In genomic region chr3:48949376-48949717, GRCh38 we compare ENCODE assay signal across 13 cellular contexts. TPM values are rescaled to one million over a fixed set of nuclear protein-coding genes. Genes with fewer than 3 reads are reported as not detected.
A peak's percentile ranks its signal among the peaks of the same experiment; 100 is the strongest.
DNase-seq lines count a peak whose midpoint lies in the region; ATAC-seq, FAIRE-seq and TF ChIP-seq lines count a peak whose summit lies in the region.
"Had no signal": no experiment of that assay in that cellular context is flagged by ENCODE, and none has a peak within 500 bp of the region (broad histone marks: within the 10 kb centered on the region; RNA-seq: fewer than 3 reads in every experiment).

No MANE protein-coding gene starts in this region.

- no peak overlapping the region for H3K4me3 Mint-ChIP-seq in activated CD8-positive, alpha-beta T cell treated with anti-CD3 and anti-CD28 coated beads for 36 hours
- H3K4me3 Mint-ChIP-seq: activated naive CD8-positive, alpha-beta T cell had no signal

- FAIRE-seq in HTR-8/SVneo (lab: Jason Lieb, UNC), result peak; percentile 28
- FAIRE-seq in kidney (lab: Jason Lieb, UNC), result no peak

- intact Hi-C loops in body of pancreas (cut with DNase I) (no loop called here), kidney (cut with DNase I) (no loop called here)
- intact Hi-C loops in activated CD8-positive, alpha-beta T cell treated with anti-CD3 and anti-CD28 coated beads for 36 hours (cut with micrococcal nuclease), result no loop called here

- peaks cover 7% of the 10 kb centered on the region for H3K4me1 ChIP-seq in body of pancreas
- no peaks in the 10 kb centered on the region for H3K4me1 ChIP-seq in kidney (ENCODE audit: control insufficient read depth in 1 of 2, insufficient read depth in 1 of 2, low read depth in 1 of 2, low read length in 2 of 2)

- H3K27me3 Mint-ChIP-seq in activated CD8-positive, alpha-beta T cell treated with anti-CD3 and anti-CD28 coated beads for 36 hours, result no peaks in the 10 kb centered on the region
- H3K27me3 Mint-ChIP-seq: activated naive CD8-positive, alpha-beta T cell had no signal

- peak; percentile 12 for ATAC-seq in body of pancreas
- no peak for ATAC-seq in activated CD8-positive, alpha-beta T cell treated with anti-CD3 and anti-CD28 coated beads for 36 hours

- DNase-seq in HTR-8/SVneo (ENCODE audit: insufficient read length, low spot score) (no peak), body of pancreas (no peak), kidney (no peak), superior temporal gyrus (ENCODE audit: extremely low spot score) (peak; percentile 58), DMS153 (lab: John Stamatoyannopoulos, UW) (no peak), HK-2 (ENCODE audit: unreplicated experiment) (no peak)
- no peak for DNase-seq in activated CD8-positive, alpha-beta T cell treated with anti-CD3 and anti-CD28 coated beads for 36 hours
- DNase-seq: cortex of kidney; NCI-H1694; NCI-H524; stimulated activated CD4-positive, alpha-beta T cell treated with anti-CD3 and anti-CD28 coated beads, Interleukin-12 subunit alpha, Interleukin-12 subunit beta, amount 100 ng/mL, for 4 hours had no signal

- 14 to 44% methylated on average over 2 of the region's 2 CpGs for WGBS in body of pancreas, 2 donors

- no peaks in the 10 kb centered on the region for H3K9me3 ChIP-seq in body of pancreas
- no peaks in the 10 kb centered on the region for H3K9me3 ChIP-seq in kidney (ENCODE audit: control insufficient read depth in 1 of 2, low read length in 2 of 2)
- H3K9me3 ChIP-seq: BLaER1 had no signal

- H3K9me3 Mint-ChIP-seq in activated CD8-positive, alpha-beta T cell treated with anti-CD3 and anti-CD28 coated beads for 36 hours, result no peaks in the 10 kb centered on the region

- H3K27me3 ChIP-seq in body of pancreas, result no peaks in the 10 kb centered on the region
- H3K27me3 ChIP-seq: BLaER1 had no signal

- peaks cover 40% of the 10 kb centered on the region for H3K4me1 Mint-ChIP-seq in activated CD8-positive, alpha-beta T cell treated with anti-CD3 and anti-CD28 coated beads for 36 hours (ENCODE audit: low read depth)

- TF ChIP-seq POLR2A in body of pancreas (IDR thresholded peaks at IDR 0.05), result no peak

- H3K36me3 Mint-ChIP-seq in activated CD8-positive, alpha-beta T cell treated with anti-CD3 and anti-CD28 coated beads for 36 hours (ENCODE audit: low read depth), result peaks cover 16% of the 10 kb centered on the region
- H3K36me3 Mint-ChIP-seq: activated naive CD8-positive, alpha-beta T cell had no signal

- peak overlapping the region in 1 of 2 donors; percentile 4 for H3K9ac ChIP-seq in kidney (ENCODE audit: low read length in 2 of 2)
- H3K9ac ChIP-seq: BLaER1 had no signal

- no peak overlapping the region for H3K4me3 ChIP-seq in body of pancreas
- H3K4me3 ChIP-seq in kidney (ENCODE audit: low read length in 2 of 2), result peak overlapping the region in 1 of 2 donors; percentile 25
- H3K4me3 ChIP-seq: BLaER1 had no signal

- peak overlapping the region in 2 of 4 donors; percentile 22 to 48 for H3K27ac ChIP-seq in body of pancreas
- peak overlapping the region; percentile 16 to 59 for H3K27ac ChIP-seq in kidney (ENCODE audit: low read depth in 2 of 2, low read length in 2 of 2)
- H3K27ac ChIP-seq: BLaER1 had no signal

- no peak overlapping the region for H3K27ac Mint-ChIP-seq in activated CD8-positive, alpha-beta T cell treated with anti-CD3 and anti-CD28 coated beads for 36 hours

- TF ChIP-seq CTCF in body of pancreas (IDR thresholded peaks at IDR 0.05) (no peak), kidney (IDR thresholded peaks at IDR 0.05; ENCODE audit: borderline replicate concordance, extremely low read depth, insufficient read depth) (no peak)
- TF ChIP-seq CTCF in activated CD8-positive, alpha-beta T cell treated with anti-CD3 and anti-CD28 coated beads for 36 hours (IDR thresholded peaks at IDR 0.05), result no peak

- CTCF ChIA-PET in activated CD8-positive, alpha-beta T cell treated with anti-CD3 and anti-CD28 coated beads for 36 hours (lab: Charles Lee), result interaction anchor here (1.3 kb wide), 1 partner anchor 15 kb away, joined by 3 read pairs; no protein-coding TSS in a partner anchor

- H3K36me3 ChIP-seq in body of pancreas (replicated peaks in 1 of 2; ENCODE audit: insufficient read depth in 1 of 2, low read depth in 2 of 2), result no peaks in the 10 kb centered on the region
- H3K36me3 ChIP-seq in kidney (ENCODE audit: control insufficient read depth in 1 of 2, insufficient read depth in 2 of 2, low read length in 2 of 2), result no peaks in the 10 kb centered on the region

- POLR2A ChIA-PET in activated CD8-positive, alpha-beta T cell treated with anti-CD3 and anti-CD28 coated beads for 36 hours (lab: Charles Lee), result no interaction called here

RNA-seq across cellular contexts. Expression of gene ARIH2, which starts 30.7 kb away (rescaled TPM):
- total RNA-seq in body of pancreas (10 to 100 TPM; 43.1 to 99.5 TPM), kidney (75.7 TPM)
- polyA plus RNA-seq in kidney (ENCODE audit: insufficient read depth, low read depth, low replicate concordance), result 30.4 TPM
- 100 to 1,000 TPM in 1 of 2 experiments, 10 to 100 TPM in 1; 98.2 to 115 TPM for total RNA-seq in activated CD8-positive, alpha-beta T cell treated with anti-CD3 and anti-CD28 coated beads for 36 hours

RNA-seq across cellular contexts. Expression of gene P4HTM, which starts 40.7 kb away (rescaled TPM):
- total RNA-seq in body of pancreas, result 10 to 100 TPM; 72.9 to 73.8 TPM
- 63.7 TPM for total RNA-seq in kidney
- 72.6 TPM for polyA plus RNA-seq in kidney (ENCODE audit: insufficient read depth, low read depth, low replicate concordance)
- total RNA-seq in activated CD8-positive, alpha-beta T cell treated with anti-CD3 and anti-CD28 coated beads for 36 hours, result 10 to 100 TPM; 24.8 to 25.0 TPM

RNA-seq across cellular contexts. Expression of gene SLC25A20, which starts 50.7 kb away (rescaled TPM):
- total RNA-seq in body of pancreas (10 to 100 TPM; 20.8 to 31.4 TPM), kidney (9.9 TPM)
- 59.2 TPM for polyA plus RNA-seq in kidney (ENCODE audit: insufficient read depth, low read depth, low replicate concordance)
- total RNA-seq in activated CD8-positive, alpha-beta T cell treated with anti-CD3 and anti-CD28 coated beads for 36 hours, result 10 to 100 TPM; 14.8 to 16.8 TPM

RNA-seq across cellular contexts. Expression of gene WDR6, which starts 57.8 kb away (rescaled TPM):
- total RNA-seq in body of pancreas (100 to 1,000 TPM; 109 to 136 TPM), kidney (158 TPM)
- polyA plus RNA-seq in kidney (ENCODE audit: insufficient read depth, low read depth, low replicate concordance), result 105 TPM
- total RNA-seq in activated CD8-positive, alpha-beta T cell treated with anti-CD3 and anti-CD28 coated beads for 36 hours, result 100 to 1,000 TPM; 111 to 125 TPM
